Comparison of ENCODE assay signal across 30 cellular contexts in the genomic region with DNA sequence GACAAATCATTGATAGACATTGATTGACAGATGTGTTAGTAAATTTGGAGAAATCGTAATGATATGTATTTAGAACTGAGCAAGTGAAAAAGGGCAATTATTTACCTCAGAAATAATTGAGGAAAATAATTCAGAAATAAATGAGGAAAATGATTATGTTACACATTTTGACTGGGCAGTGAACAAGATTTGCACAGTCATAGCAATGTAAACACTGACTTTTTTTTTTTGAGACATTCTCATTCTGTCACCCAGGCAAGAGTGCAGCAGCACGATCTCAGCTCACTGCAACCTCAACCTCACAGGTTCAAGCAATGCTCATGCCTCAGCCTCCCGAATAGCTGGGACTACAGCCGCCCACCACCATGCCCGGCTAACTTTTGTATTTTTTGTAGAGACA.
"Had no signal": no experiment of that assay in that cellular context is flagged by ENCODE, and none has a peak within 500 bp of the region (broad histone marks: within the 10 kb centered on the region; RNA-seq: fewer than 3 reads in every experiment).

No MANE protein-coding gene starts in this region.

- H3K9me3 Mint-ChIP-seq: naive thymus-derived CD8-positive, alpha-beta T cell; natural killer cell treated with Interleukin-12 subunit alpha and Interleukin-12 subunit beta and Interleukin-15 and Interleukin-18, amount 100 ng/mL, for 72 hours; nephron progenitor cell; neural crest cell; stimulated activated effector memory CD8-positive, alpha-beta T cell treated with anti-CD3 and anti-CD28 coated beads, Interleukin-12 subunit alpha, Interleukin-12 subunit beta, amount 100 ng/mL, for 72 hours; stimulated activated naive B cell treated with anti-CD40 and anti-IgM and Interleukin-4, amounts not matched to agents 10 μg/mL and 1 μg/mL and 100 μg/mL, for 72 hours; stimulated activated naive CD8-positive, alpha-beta T cell treated with anti-CD3 and anti-CD28 coated beads, Interleukin-15, Interleukin-2, amounts not matched to agents 100 ng/mL and 50 ng/mL, for 24 hours had no signal

- H3K9me3 ChIP-seq: ovary, psoas muscle, spleen, stomach, thoracic aorta, thyroid gland, tibial nerve, upper lobe of left lung, vagina had no signal

- H3K4me1 ChIP-seq: parathyroid adenoma, psoas muscle, spleen had no signal

- H3K9ac ChIP-seq: parathyroid adenoma had no signal

- H3K27ac Mint-ChIP-seq: naive thymus-derived CD8-positive, alpha-beta T cell; natural killer cell treated with Interleukin-12 subunit alpha and Interleukin-12 subunit beta and Interleukin-15 and Interleukin-18, amount 100 ng/mL, for 72 hours; nephron progenitor cell; progenitor cell of endocrine pancreas; stimulated activated effector memory CD8-positive, alpha-beta T cell treated with anti-CD3 and anti-CD28 coated beads, Interleukin-12 subunit alpha, Interleukin-12 subunit beta, amount 100 ng/mL, for 72 hours; stimulated activated naive B cell treated with anti-CD40 and anti-IgM and Interleukin-4, amounts not matched to agents 10 μg/mL and 1 μg/mL and 100 μg/mL, for 72 hours; stimulated activated naive CD8-positive, alpha-beta T cell treated with anti-CD3 and anti-CD28 coated beads, Interleukin-15, Interleukin-2, amounts not matched to agents 100 ng/mL and 50 ng/mL, for 24 hours had no signal

- H3K27me3 ChIP-seq: ovary, stomach, thyroid gland, upper lobe of left lung, vagina had no signal

- H3K4me1 Mint-ChIP-seq: naive thymus-derived CD8-positive, alpha-beta T cell; stimulated activated effector memory CD8-positive, alpha-beta T cell treated with anti-CD3 and anti-CD28 coated beads, Interleukin-12 subunit alpha, Interleukin-12 subunit beta, amount 100 ng/mL, for 72 hours; stimulated activated naive B cell treated with anti-CD40 and anti-IgM and Interleukin-4, amounts not matched to agents 10 μg/mL and 1 μg/mL and 100 μg/mL, for 72 hours had no signal

- H3K4me2 ChIP-seq: smooth muscle cell had no signal

- H3K27ac ChIP-seq: ovary, parathyroid adenoma, psoas muscle, skin epidermis, spleen, stomach, thoracic aorta, thyroid gland, tibial nerve, upper lobe of left lung, vagina had no signal

- H3K36me3 Mint-ChIP-seq: naive thymus-derived CD8-positive, alpha-beta T cell; natural killer cell treated with Interleukin-12 subunit alpha and Interleukin-12 subunit beta and Interleukin-15 and Interleukin-18, amount 100 ng/mL, for 72 hours; stimulated activated effector memory CD8-positive, alpha-beta T cell treated with anti-CD3 and anti-CD28 coated beads, Interleukin-12 subunit alpha, Interleukin-12 subunit beta, amount 100 ng/mL, for 72 hours; stimulated activated naive B cell treated with anti-CD40 and anti-IgM and Interleukin-4, amounts not matched to agents 10 μg/mL and 1 μg/mL and 100 μg/mL, for 72 hours had no signal

- H3K79me2 ChIP-seq: parathyroid adenoma had no signal

- DNase-seq: naive thymus-derived CD8-positive, alpha-beta T cell; nephron progenitor cell; occipital lobe; ovary; posterior cingulate gyrus; psoas muscle; right cardiac atrium; spleen; stimulated activated CD4-positive, alpha-beta T cell treated with anti-CD3 and anti-CD28 coated beads, Interleukin-12 subunit alpha, Interleukin-12 subunit beta, amount 100 ng/mL, for 4 hours; stimulated activated CD4-positive, alpha-beta T cell treated with anti-CD3 and anti-CD28 coated beads, Interleukin-1b, Interleukin-23, amount 100 ng/mL, for 48 hours; stimulated activated CD4-positive, alpha-beta T cell treated with anti-CD3 and anti-CD28 coated beads, Interleukin-4, amount 100 ng/mL, for 24 hours; stimulated activated naive B cell treated with anti-CD40 and anti-IgM and Interleukin-4, amounts not matched to agents 10 μg/mL and 1 μg/mL and 100 μg/mL, for 72 hours; stimulated activated naive CD4-positive, alpha-beta T cell treated with Interleukin-2 at 50 U/mL for 16 hours; stomach; thyroid gland; trophoblast cell; upper lobe of left lung had no signal

- H3K4me3 Mint-ChIP-seq: naive thymus-derived CD8-positive, alpha-beta T cell; natural killer cell treated with Interleukin-12 subunit alpha and Interleukin-12 subunit beta and Interleukin-15 and Interleukin-18, amount 100 ng/mL, for 72 hours; nephron progenitor cell; neural crest cell; stimulated activated effector memory CD8-positive, alpha-beta T cell treated with anti-CD3 and anti-CD28 coated beads, Interleukin-12 subunit alpha, Interleukin-12 subunit beta, amount 100 ng/mL, for 72 hours; stimulated activated naive B cell treated with anti-CD40 and anti-IgM and Interleukin-4, amounts not matched to agents 10 μg/mL and 1 μg/mL and 100 μg/mL, for 72 hours; stimulated activated naive CD8-positive, alpha-beta T cell treated with anti-CD3 and anti-CD28 coated beads, Interleukin-15, Interleukin-2, amounts not matched to agents 100 ng/mL and 50 ng/mL, for 24 hours had no signal

- ATAC-seq: naive thymus-derived CD8-positive, alpha-beta T cell; natural killer cell treated with Interleukin-12 subunit alpha and Interleukin-12 subunit beta and Interleukin-15 and Interleukin-18, amount 100 ng/mL, for 72 hours; psoas muscle; right cardiac atrium; sciatic nerve; stimulated activated effector memory CD8-positive, alpha-beta T cell treated with anti-CD3 and anti-CD28 coated beads, Interleukin-12 subunit alpha, Interleukin-12 subunit beta, amount 100 ng/mL, for 72 hours; stimulated activated naive B cell treated with anti-CD40 and anti-IgM and Interleukin-4, amounts not matched to agents 10 μg/mL and 1 μg/mL and 100 μg/mL, for 72 hours had no signal

- H3K4me3 ChIP-seq: ovary, psoas muscle, skin epidermis, smooth muscle cell, spleen, stomach, thoracic aorta, thyroid gland, tibial nerve, upper lobe of left lung, vagina had no signal

- H2AFZ ChIP-seq: parathyroid adenoma had no signal

- H3K36me3 ChIP-seq: ovary, spleen, stomach, thoracic aorta, thyroid gland, tibial nerve, upper lobe of left lung, vagina had no signal

- FAIRE-seq: urothelium cell line had no signal
